ENCODE assay signal across 8 cellular contexts in the genomic region with DNA sequence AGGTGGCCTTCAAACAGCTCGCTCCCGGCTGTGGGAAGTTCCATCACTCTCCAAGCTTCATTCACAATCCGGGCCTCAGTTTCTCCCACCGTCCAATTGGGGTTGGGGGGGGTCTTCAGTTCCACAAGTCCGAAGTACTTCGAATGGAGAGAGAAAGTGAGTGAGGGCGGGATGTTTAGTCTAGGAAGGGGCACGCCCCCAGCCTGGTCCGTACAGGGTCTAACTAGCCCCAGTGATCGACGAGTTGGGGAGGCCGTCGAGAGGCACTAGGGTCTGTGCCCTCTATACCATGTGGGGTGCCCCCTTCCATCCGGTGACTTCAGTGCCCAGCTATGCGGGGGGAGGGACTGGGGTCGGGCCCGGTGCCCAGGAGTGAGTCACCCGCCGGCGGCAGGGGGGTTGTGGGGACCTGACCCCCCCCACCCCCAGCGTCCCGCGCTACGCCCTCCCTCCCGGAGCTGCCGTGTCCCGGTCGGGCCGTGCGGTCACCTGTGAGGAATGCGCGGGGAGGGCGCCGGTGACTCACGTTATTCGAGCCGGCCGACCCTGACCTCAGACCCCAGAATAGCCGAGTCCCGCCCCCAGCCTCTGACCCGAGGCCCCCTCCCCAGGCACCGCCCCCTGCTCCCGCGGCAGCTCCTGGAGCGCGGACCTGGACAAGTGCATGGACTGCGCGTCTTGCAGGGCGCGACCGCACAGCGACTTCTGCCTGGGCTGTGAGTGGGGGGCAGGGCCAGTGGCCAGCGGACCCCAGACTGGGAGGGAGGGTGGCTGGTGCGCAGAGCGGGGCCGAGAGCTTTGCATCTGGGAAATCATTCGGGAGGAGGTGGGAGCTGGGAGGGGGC. TPM values are rescaled to one million over a fixed set of nuclear protein-coding genes. Genes with fewer than 3 reads are reported as not detected.
DNase-seq lines count a peak whose midpoint lies in the region; ATAC-seq, FAIRE-seq and TF ChIP-seq lines count a peak whose summit lies in the region.

No MANE protein-coding gene starts in this region.

- peak overlapping the region; percentile 77 for H2AFZ ChIP-seq in GM12878 (ENCODE audit: control insufficient read depth, low read depth, low read length)

- peaks cover 25% of the 10 kb centered on the region for H3K4me1 ChIP-seq in GM12878 (ENCODE audit: control insufficient read depth, insufficient read depth, low read length)

- H3K9me3 ChIP-seq in GM12878 (replicated peaks; ENCODE audit: control insufficient read depth, insufficient read depth, low read length): no peaks in the 10 kb centered on the region

- no peak for ATAC-seq in activated CD4-positive, CD25-positive, alpha-beta regulatory T cell treated with anti-CD3 and anti-CD28 coated beads, Interleukin-2, amount 50 U/mL, for 24 hours
- ATAC-seq in GM12878 (0 out of 3 replicates have a peak, but pooled peaks have one; percentile 1), sciatic nerve (peak; percentile 8), GM18498 (IDR thresholded peaks at IDR 0.05; ENCODE audit: unreplicated experiment) (no peak)

- no peaks in the 10 kb centered on the region for H3K27me3 ChIP-seq in GM12878 (replicated peaks in 1 of 2; ENCODE audit: control insufficient read depth in 2 of 2, insufficient read depth in 2 of 2, low read length in 1 of 2)

- peak; percentile 59 for DNase-seq in activated CD4-positive, CD25-positive, alpha-beta regulatory T cell treated with anti-CD3 and anti-CD28 coated beads, Interleukin-2, amount 50 U/mL, for 72 hours
- DNase-seq in T-helper 1 cell: peak; percentile 33 to 72 (median 63)
- no peak for DNase-seq in GM12878 (ENCODE audit: low read depth, low spot score)
- DNase-seq in hypothalamus (lab: John Stamatoyannopoulos, UW): peak in 30 of 51 donors; percentile 3 to 78 (median 34)
- peak; percentile 88 for DNase-seq in sciatic nerve (ENCODE audit: low spot score)
- no peak for DNase-seq in COLO829 (ENCODE audit: low spot score)

- H3K9ac ChIP-seq in GM12878 (ENCODE audit: control insufficient read depth, insufficient read depth, low read length): no peak overlapping the region; the same call in 1 of the 2 replicates

- peak overlapping the region; percentile 73 for H3K4me3 ChIP-seq in GM12878

- in situ Hi-C loops in GM12878 (cut with MboI): no loop called here

- CTCF ChIA-PET in GM12878 (lab: Yijun Ruan, JAX): interaction anchor here (0.7 to 18.2 kb wide), 6 partner anchors 7 to 153 kb away, joined by 3 to 421 read pairs (median 6); no protein-coding TSS in a partner anchor

- no TSS peak for BruUV-seq in GM12878 (replicated peaks; lab: Mats Ljungman, UMichigan)

- FAIRE-seq in GM12878 (lab: Jason Lieb, UNC): peak; percentile 27

- H4K20me1 ChIP-seq in GM12878 (ENCODE audit: control insufficient read depth, insufficient read depth): no peaks in the 10 kb centered on the region

- RAD21 ChIA-PET in GM12878 (lab: Charles Lee; ENCODE audit: unreplicated experiment): interaction anchor here (1.1 to 2.2 kb wide), 7 partner anchors 7 to 38 kb away, joined by 3 to 21 read pairs (median 5); no protein-coding TSS in a partner anchor

- H3K79me2 ChIP-seq in GM12878 (ENCODE audit: control insufficient read depth, insufficient read depth, low read length): no peaks in the 10 kb centered on the region

- TF ChIP-seq POLR2A in GM12878 (IDR thresholded peaks at IDR 0.05; ENCODE audit: low read depth, low read length): no peak

- intact Hi-C loops in GM12878 (cut with micrococcal nuclease; ENCODE audit: unreplicated experiment): no loop called here
- intact Hi-C loops in sciatic nerve (cut with DNase I): no loop called here

- no peak for TF ChIP-seq CTCF in GM12878 (IDR thresholded peaks at IDR 0.05 in 2 of 3, conservative IDR thresholded peaks at IDR 0.05 in 1 of 3; ENCODE audit: control insufficient read depth in 2 of 3, extremely low read depth in 1 of 3, insufficient read depth in 1 of 3, low read depth in 3 of 3, low read length in 3 of 3)

- SMC1A ChIA-PET in GM12878 (lab: Charles Lee; ENCODE audit: uncharacterized antibody, unreplicated experiment): interaction anchor here (1.3 to 10.1 kb wide), 2 partner anchors 16 to 109 kb away, joined by 3 to 91 read pairs; no protein-coding TSS in a partner anchor

- TF ChIP-seq EP300 in GM12878 (IDR thresholded peaks at IDR 0.05; ENCODE audit: borderline replicate concordance in 1 of 2, control insufficient read depth in 1 of 2, low read depth in 2 of 2, low read length in 2 of 2): no peak

- no peak overlapping the region for H3K27ac ChIP-seq in GM12878 (ENCODE audit: control insufficient read depth, insufficient read depth)

- no peaks in the 10 kb centered on the region; a peak in 1 of 4 replicates for H3K36me3 ChIP-seq in GM12878 (ENCODE audit: control insufficient read depth in 2 of 2, insufficient read depth in 2 of 2, low read length in 1 of 2)

- no peak for TF ChIP-seq RAD21 in GM12878 (IDR thresholded peaks at IDR 0.05; ENCODE audit: insufficient read depth, low read depth, low read length)

- POLR2A ChIA-PET in GM12878 (lab: Charles Lee): interaction anchor here (0.6 to 1.5 kb wide), 4 partner anchors 11 to 138 kb away, joined by 3 to 5 read pairs (median 4); a partner anchor contains a TSS

- H3K4me2 ChIP-seq in GM12878 (ENCODE audit: control insufficient read depth, insufficient read depth): peak overlapping the region; percentile 83

- 1% methylated on average over 39 of the region's 57 CpGs for WGBS in GM12878 (ENCODE audit: insufficient coverage, insufficient replicate concordance, low lambda C conversion rate, missing lambda C conversion rate)

RNA-seq across cellular contexts. Expression of a gene that starts 0.7 kb away (rescaled TPM):
- total RNA-seq in GM12878 (2013; cell fraction: nucleolus; rRNA removed): 0.98 TPM in 1 of 2 replicates, not detected in the other
- total RNA-seq in GM12878 (2014; rRNA removed) (0.44 and 1.4 TPM in 2 replicates), GM12878 (2014; rRNA removed; fragmentation: Illumina TruSeq; extraction: Trizol) (0.28 and 0.67 TPM in 2 replicates), GM12878 (2021) (0.58 and 0.90 TPM in 2 replicates), sciatic nerve (13.6 TPM)
- polyA plus RNA-seq in GM12878 (2011; ENCODE audit: low read depth): not detected
- polyA plus RNA-seq in GM12878 (2011; rRNA removed) (0.62 and 1.0 TPM in 2 replicates), GM12878 (2014; fragmentation: Illumina TruSeq; extraction: Trizol) (0.35 TPM in 1 of 2 replicates, not detected in the other), GM12878 (2014; fragmentation: Nextera tagmentation; extraction: Ambion mirVana) (not detected), GM12878 (2014; rRNA removed) (0.67 and 1.7 TPM in 2 replicates), GM12878 (2016; fragmentation: Nextera tagmentation; extraction: Ambion mirVana) (1 to 10 TPM; 1.5 TPM)
- polyA plus RNA-seq in GM12878 (2011; cell fraction: cytosol; rRNA removed): 1.2 and 1.6 TPM in 2 replicates
- 2.9 and 3.5 TPM in 2 replicates for polyA plus RNA-seq in GM12878 (2011; cell fraction: nucleus; rRNA removed)
- 0.24 and 0.45 TPM in 2 replicates for polyA plus RNA-seq in GM12878 (2012)
- polyA minus RNA-seq in GM12878 (2011; rRNA and poly(A)+ RNA removed): 0.51 and 1.6 TPM in 2 replicates
- 2.8 and 3.5 TPM in 2 replicates for polyA minus RNA-seq in GM12878 (2011; cell fraction: cytosol; rRNA and poly(A)+ RNA removed)
- polyA minus RNA-seq in GM12878 (2011; cell fraction: nucleus; rRNA and poly(A)+ RNA removed): 2.3 and 2.5 TPM in 2 replicates

RNA-seq across cellular contexts. Expression of a gene that starts 2.8 kb away (rescaled TPM):
- not detected in 2 replicates for total RNA-seq in GM12878 (2013; cell fraction: nucleolus; rRNA removed)
- total RNA-seq in GM12878 (2014; rRNA removed): not detected in 2 replicates
- total RNA-seq in GM12878 (2014; rRNA removed; fragmentation: Illumina TruSeq; extraction: Trizol): not detected in 2 replicates
- 0.26 and 0.61 TPM in 2 replicates for total RNA-seq in GM12878 (2021)
- not detected for polyA plus RNA-seq in GM12878 (2011; ENCODE audit: low read depth)
- polyA plus RNA-seq in GM12878 (2011; rRNA removed): not detected in 2 replicates
- polyA plus RNA-seq in GM12878 (2011; cell fraction: cytosol; rRNA removed): 0.13 TPM in 1 of 2 replicates, not detected in the other
- polyA plus RNA-seq in GM12878 (2011; cell fraction: nucleus; rRNA removed): not detected in 2 replicates
- polyA plus RNA-seq in GM12878 (2012): not detected in 2 replicates
- polyA plus RNA-seq in GM12878 (2014; fragmentation: Illumina TruSeq; extraction: Trizol): not detected in 2 replicates
- not detected for polyA plus RNA-seq in GM12878 (2014; fragmentation: Nextera tagmentation; extraction: Ambion mirVana)
- polyA plus RNA-seq in GM12878 (2014; rRNA removed): not detected in 2 replicates
- polyA plus RNA-seq in GM12878 (2016; fragmentation: Nextera tagmentation; extraction: Ambion mirVana): under 1 TPM; 0.15 to 0.23 TPM
- polyA minus RNA-seq in GM12878 (2011; rRNA and poly(A)+ RNA removed): not detected in 2 replicates
- polyA minus RNA-seq in GM12878 (2011; cell fraction: cytosol; rRNA and poly(A)+ RNA removed): not detected in 2 replicates
- not detected in 2 replicates for polyA minus RNA-seq in GM12878 (2011; cell fraction: nucleus; rRNA and poly(A)+ RNA removed)
- not detected for total RNA-seq in sciatic nerve

RNA-seq across cellular contexts. Expression of a gene that starts 2.9 kb away (rescaled TPM):
- total RNA-seq in GM12878 (2013; cell fraction: nucleolus; rRNA removed): 2.1 and 4.9 TPM in 2 replicates
- total RNA-seq in GM12878 (2014; rRNA removed): 35.9 and 40.7 TPM in 2 replicates
- 13.7 and 14.6 TPM in 2 replicates for total RNA-seq in GM12878 (2014; rRNA removed; fragmentation: Illumina TruSeq; extraction: Trizol)
- total RNA-seq in GM12878 (2021): 26.6 and 31.7 TPM in 2 replicates
- 19.7 TPM for polyA plus RNA-seq in GM12878 (2011; ENCODE audit: low read depth)
- polyA plus RNA-seq in GM12878 (2011; rRNA removed): 6.8 and 14.3 TPM in 2 replicates
- 32.2 and 43.9 TPM in 2 replicates for polyA plus RNA-seq in GM12878 (2011; cell fraction: cytosol; rRNA removed)
- 23.6 and 24.4 TPM in 2 replicates for polyA plus RNA-seq in GM12878 (2011; cell fraction: nucleus; rRNA removed)
- polyA plus RNA-seq in GM12878 (2012): 32.7 and 35.7 TPM in 2 replicates
- polyA plus RNA-seq in GM12878 (2014; fragmentation: Illumina TruSeq; extraction: Trizol): 4.8 and 11.5 TPM in 2 replicates
- polyA plus RNA-seq in GM12878 (2014; fragmentation: Nextera tagmentation; extraction: Ambion mirVana): 10 to 100 TPM in 1 of 2 experiments, 1 to 10 TPM in 1; 2.8 to 10.2 TPM
- 41.9 and 48.1 TPM in 2 replicates for polyA plus RNA-seq in GM12878 (2014; rRNA removed)
- polyA plus RNA-seq in GM12878 (2016; fragmentation: Nextera tagmentation; extraction: Ambion mirVana): 10 to 100 TPM; 31.4 to 42.5 TPM
- 3.3 and 14.3 TPM in 2 replicates for polyA minus RNA-seq in GM12878 (2011; rRNA and poly(A)+ RNA removed)
- 14.7 and 14.8 TPM in 2 replicates for polyA minus RNA-seq in GM12878 (2011; cell fraction: cytosol; rRNA and poly(A)+ RNA removed)
- 3.3 and 5.1 TPM in 2 replicates for polyA minus RNA-seq in GM12878 (2011; cell fraction: nucleus; rRNA and poly(A)+ RNA removed)
- total RNA-seq in sciatic nerve: 65.9 TPM

RNA-seq across cellular contexts. Expression of a gene that starts 3.0 kb away (rescaled TPM):
- 8.7 and 11.1 TPM in 2 replicates for total RNA-seq in GM12878 (2013; cell fraction: nucleolus; rRNA removed)
- total RNA-seq in GM12878 (2014; rRNA removed) (21.6 and 28.5 TPM in 2 replicates), GM12878 (2014; rRNA removed; fragmentation: Illumina TruSeq; extraction: Trizol) (15.1 and 15.9 TPM in 2 replicates), GM12878 (2021) (31.6 and 33.1 TPM in 2 replicates), sciatic nerve (13.6 TPM)
- polyA plus RNA-seq in GM12878 (2011; ENCODE audit: low read depth): 12.2 TPM
- polyA plus RNA-seq in GM12878 (2011; rRNA removed) (15.5 and 27.3 TPM in 2 replicates), GM12878 (2014; fragmentation: Illumina TruSeq; extraction: Trizol) (4.8 and 14.3 TPM in 2 replicates), GM12878 (2014; fragmentation: Nextera tagmentation; extraction: Ambion mirVana) (1 to 10 TPM; 1.0 to 2.4 TPM), GM12878 (2014; rRNA removed) (31.7 and 35.2 TPM in 2 replicates), GM12878 (2016; fragmentation: Nextera tagmentation; extraction: Ambion mirVana) (10 to 100 TPM; 53.7 to 54.4 TPM)
- 46.8 and 56.3 TPM in 2 replicates for polyA plus RNA-seq in GM12878 (2011; cell fraction: cytosol; rRNA removed)
- polyA plus RNA-seq in GM12878 (2011; cell fraction: nucleus; rRNA removed): 79.2 and 92.0 TPM in 2 replicates
- polyA plus RNA-seq in GM12878 (2012): 21.6 and 22.1 TPM in 2 replicates
- polyA minus RNA-seq in GM12878 (2011; rRNA and poly(A)+ RNA removed): 24.2 and 39.7 TPM in 2 replicates
- 15.9 and 22.9 TPM in 2 replicates for polyA minus RNA-seq in GM12878 (2011; cell fraction: cytosol; rRNA and poly(A)+ RNA removed)
- 12.2 and 14.4 TPM in 2 replicates for polyA minus RNA-seq in GM12878 (2011; cell fraction: nucleus; rRNA and poly(A)+ RNA removed)

RNA-seq across cellular contexts. Expression of a gene that starts 8.1 kb away (rescaled TPM):
- total RNA-seq in GM12878 (2013; cell fraction: nucleolus; rRNA removed): not detected in 2 replicates
- not detected in 2 replicates for total RNA-seq in GM12878 (2014; rRNA removed)
- total RNA-seq in GM12878 (2014; rRNA removed; fragmentation: Illumina TruSeq; extraction: Trizol): not detected in 2 replicates
- not detected in 2 replicates for total RNA-seq in GM12878 (2021)
- not detected for polyA plus RNA-seq in GM12878 (2011; ENCODE audit: low read depth)
- polyA plus RNA-seq in GM12878 (2011; rRNA removed): not detected in 2 replicates
- not detected in 2 replicates for polyA plus RNA-seq in GM12878 (2011; cell fraction: cytosol; rRNA removed)
- polyA plus RNA-seq in GM12878 (2011; cell fraction: nucleus; rRNA removed): 0.12 TPM in 1 of 2 replicates, not detected in the other
- polyA plus RNA-seq in GM12878 (2012): 0.08 TPM in 1 of 2 replicates, not detected in the other
- polyA plus RNA-seq in GM12878 (2014; fragmentation: Illumina TruSeq; extraction: Trizol): not detected in 2 replicates
- polyA plus RNA-seq in GM12878 (2014; fragmentation: Nextera tagmentation; extraction: Ambion mirVana): not detected
- polyA plus RNA-seq in GM12878 (2014; rRNA removed): not detected in 2 replicates
- polyA plus RNA-seq in GM12878 (2016; fragmentation: Nextera tagmentation; extraction: Ambion mirVana): not detected
- 0.26 TPM in 1 of 2 replicates, not detected in the other for polyA minus RNA-seq in GM12878 (2011; rRNA and poly(A)+ RNA removed)
- polyA minus RNA-seq in GM12878 (2011; cell fraction: cytosol; rRNA and poly(A)+ RNA removed): not detected in 2 replicates
- polyA minus RNA-seq in GM12878 (2011; cell fraction: nucleus; rRNA and poly(A)+ RNA removed): not detected in 2 replicates
- total RNA-seq in sciatic nerve: 0.53 TPM

Comparison
In these comparisons a context has a peak if more than half of its experiments do, and no peak if none do; other contexts are left out.
1. DNase-seq: peak in activated CD4-positive, CD25-positive, alpha-beta regulatory T cell treated with anti-CD3 and anti-CD28 coated beads, Interleukin-2, amount 50 U/mL, for 72 hours (single experiment), T-helper 1 cell (5 of 5), hypothalamus (30 of 51) and sciatic nerve (single experiment); none in GM12878 (single experiment) and COLO829 (single experiment).
2. ATAC-seq: peak in GM12878 (single experiment) and sciatic nerve (single experiment); none in activated CD4-positive, CD25-positive, alpha-beta regulatory T cell treated with anti-CD3 and anti-CD28 coated beads, Interleukin-2, amount 50 U/mL, for 24 hours (0 of 2) and GM18498 (single experiment).